Comparison of ENCODE assay signal across 8 cellular contexts in genomic region chr12:106954462-106955376, GRCh38. TPM values are rescaled to one million over a fixed set of nuclear protein-coding genes. Genes with fewer than 3 reads are reported as not detected.
DNase-seq lines count a peak whose midpoint lies in the region; ATAC-seq and TF ChIP-seq lines count a peak whose summit lies in the region.

No MANE protein-coding gene starts in this region.

- no peaks in the 10 kb centered on the region for H3K27me3 ChIP-seq in DND-41 (ENCODE audit: insufficient read depth, low read length, poor library complexity)
- H3K27me3 ChIP-seq in esophagus (ENCODE audit: control insufficient read depth in 1 of 2, insufficient read depth in 2 of 2, low read length in 2 of 2): peaks cover 0 to 3% of the 10 kb centered on the region in 2 donors
- H3K27me3 ChIP-seq in aorta (ENCODE audit: control insufficient read depth in 1 of 2, insufficient read depth in 2 of 2, low read length in 1 of 2): no peaks in the 10 kb centered on the region

- H3K4me3 Mint-ChIP-seq in activated CD4-positive, alpha-beta memory T cell treated with anti-CD3 and anti-CD28 coated beads for 36 hours: peak overlapping the region; percentile 96
- peak overlapping the region; percentile 90 to 100 (median 96) for H3K4me3 Mint-ChIP-seq in naive thymus-derived CD8-positive, alpha-beta T cell

- H3K27me3 Mint-ChIP-seq in activated CD4-positive, alpha-beta memory T cell treated with anti-CD3 and anti-CD28 coated beads for 36 hours: no peaks in the 10 kb centered on the region
- H3K27me3 Mint-ChIP-seq in naive thymus-derived CD8-positive, alpha-beta T cell: no peaks in the 10 kb centered on the region

- peaks cover 6% of the 10 kb centered on the region for H3K36me3 Mint-ChIP-seq in activated CD4-positive, alpha-beta memory T cell treated with anti-CD3 and anti-CD28 coated beads for 36 hours
- peaks cover 0 to 2% (median 0%) of the 10 kb centered on the region in 3 donors for H3K36me3 Mint-ChIP-seq in naive thymus-derived CD8-positive, alpha-beta T cell

- H3K9ac ChIP-seq in DND-41 (ENCODE audit: low read depth, low read length): peak overlapping the region; percentile 73

- DNase-seq in DND-41 (no peak), aorta (peak; percentile 64 to 80), GOT3 (lab: John Stamatoyannopoulos, UW) (no peak), NCI-H128 (lab: John Stamatoyannopoulos, UW; ENCODE audit: unreplicated experiment) (no peak)
- no peak for DNase-seq in activated CD4-positive, alpha-beta memory T cell treated with anti-CD3 and anti-CD28 coated beads for 36 hours
- DNase-seq in naive thymus-derived CD8-positive, alpha-beta T cell: peak in 5 of 10 donors; percentile 1 to 71 (median 20)

- H3K4me2 ChIP-seq in DND-41 (ENCODE audit: insufficient read depth, low read length): peak overlapping the region; percentile 74

- peak overlapping the region; percentile 79 for H2AFZ ChIP-seq in DND-41 (ENCODE audit: low read depth, low read length)

- H3K27ac ChIP-seq in DND-41 (ENCODE audit: low read length) (peak overlapping the region; percentile 89), esophagus (ENCODE audit: low read depth in 2 of 2, low read length in 1 of 2) (peak overlapping the region; percentile 90 to 93), aorta (ENCODE audit: low read depth in 1 of 2, low read length in 2 of 2) (peak overlapping the region in 1 of 2 donors; percentile 20)

- H3K27ac Mint-ChIP-seq in activated CD4-positive, alpha-beta memory T cell treated with anti-CD3 and anti-CD28 coated beads for 36 hours: peak overlapping the region; percentile 83
- peak overlapping the region; percentile 84 to 98 (median 97) for H3K27ac Mint-ChIP-seq in naive thymus-derived CD8-positive, alpha-beta T cell

- ATAC-seq in DND-41 (ENCODE audit: insufficient read depth, low read depth) (no peak), HG02885 (IDR thresholded peaks at IDR 0.05; ENCODE audit: poor library complexity, unreplicated experiment) (peak; percentile 9), aorta (ENCODE audit: low FRiP score) (peak; percentile 45)
- peak; percentile 26 to 46 for ATAC-seq in naive thymus-derived CD8-positive, alpha-beta T cell

- 30 to 39% methylated on average over 36 of the region's 36 CpGs for WGBS in esophagus, 2 donors
- 39 to 45% methylated on average over 36 of the region's 36 CpGs for WGBS in aorta, 2 donors

- no peaks in the 10 kb centered on the region; the same call in 1 of the 2 replicates for H4K20me1 ChIP-seq in DND-41 (ENCODE audit: insufficient read depth, low read length)

- H3K9me3 ChIP-seq in DND-41 (ENCODE audit: insufficient read depth, low read length, severe bottlenecking) (no peaks in the 10 kb centered on the region), esophagus (ENCODE audit: control insufficient read depth in 2 of 2, insufficient read depth in 1 of 2, low read depth in 1 of 2, low read length in 1 of 2) (no peaks in the 10 kb centered on the region), aorta (ENCODE audit: control insufficient read depth, low read length) (no peaks in the 10 kb centered on the region)

- H3K4me1 ChIP-seq in DND-41 (ENCODE audit: insufficient read depth, low read length) (peaks cover 33% of the 10 kb centered on the region), esophagus (ENCODE audit: control insufficient read depth in 2 of 2, insufficient read depth in 2 of 2, low read length in 1 of 2) (peaks cover 0 to 4% of the 10 kb centered on the region in 2 donors), aorta (ENCODE audit: control insufficient read depth in 1 of 2, insufficient read depth in 2 of 2, low read length in 2 of 2) (no peaks in the 10 kb centered on the region)

- POLR2A ChIA-PET in activated CD4-positive, alpha-beta memory T cell treated with anti-CD3 and anti-CD28 coated beads for 36 hours (lab: Charles Lee): interaction anchor here (0.7 to 1.0 kb wide), 3 partner anchors 53 to 703 kb away, joined by 3 read pairs; no protein-coding TSS in a partner anchor
- POLR2A ChIA-PET in naive thymus-derived CD8-positive, alpha-beta T cell (lab: Charles Lee): interaction anchor here (0.5 to 2.8 kb wide), 12 partner anchors 9 to 1606 kb away, joined by 3 to 26 read pairs (median 4); partner anchors contain the start of genes CRY1, MTERF2, POLR3B and SART3

- peaks cover 16% of the 10 kb centered on the region for H3K4me1 Mint-ChIP-seq in activated CD4-positive, alpha-beta memory T cell treated with anti-CD3 and anti-CD28 coated beads for 36 hours (ENCODE audit: low read depth)
- peaks cover 19 to 38% (median 29%) of the 10 kb centered on the region in 4 donors for H3K4me1 Mint-ChIP-seq in naive thymus-derived CD8-positive, alpha-beta T cell

- TF ChIP-seq CTCF in DND-41 (IDR thresholded peaks at IDR 0.05; ENCODE audit: borderline replicate concordance, extremely low read depth, low read length, poor library complexity, severe bottlenecking): no peak

- H3K36me3 ChIP-seq in DND-41 (ENCODE audit: insufficient read depth, low read length): no peaks in the 10 kb centered on the region; the same call in 1 of the 2 replicates
- H3K36me3 ChIP-seq in esophagus (ENCODE audit: control insufficient read depth in 2 of 2, insufficient read depth in 2 of 2, low read length in 1 of 2): no peaks in the 10 kb centered on the region
- no peaks in the 10 kb centered on the region for H3K36me3 ChIP-seq in aorta (ENCODE audit: control insufficient read depth in 1 of 2, insufficient read depth in 2 of 2, low read length in 1 of 2)

- H3K4me3 ChIP-seq in DND-41 (ENCODE audit: low read depth in 1 of 2, low read length in 2 of 2) (peak overlapping the region; percentile 28 to 99; a peak in 3 of 4 replicates), esophagus (ENCODE audit: low read depth in 1 of 2, low read length in 2 of 2) (peak overlapping the region; percentile 79 to 91), aorta (ENCODE audit: low read length in 2 of 2) (peak overlapping the region; percentile 20 to 95)

- intact Hi-C loops in activated CD4-positive, alpha-beta memory T cell treated with anti-CD3 and anti-CD28 coated beads for 36 hours (cut with micrococcal nuclease): loop anchor here (1.0 kb wide), 2 partner anchors 139 to 597 kb away; partner anchors contain the start of genes CRY1 and POLR3B
- intact Hi-C loops in aorta (cut with DNase I): loop anchor here in 1 of 2 donors (5.0 kb wide), 1 partner anchor 138 kb away; the partner anchor contains the start of gene CRY1

- CTCF ChIA-PET in activated CD4-positive, alpha-beta memory T cell treated with anti-CD3 and anti-CD28 coated beads for 36 hours (lab: Charles Lee): interaction anchor here (0.7 to 3.1 kb wide), 5 partner anchors 15 to 597 kb away, joined by 3 to 11 read pairs (median 5); partner anchors contain the start of gene POLR3B

- peaks cover 3% of the 10 kb centered on the region for H3K9me3 Mint-ChIP-seq in activated CD4-positive, alpha-beta memory T cell treated with anti-CD3 and anti-CD28 coated beads for 36 hours
- H3K9me3 Mint-ChIP-seq in naive thymus-derived CD8-positive, alpha-beta T cell: peaks cover 0 to 4% (median 2%) of the 10 kb centered on the region in 9 donors

- H3K79me2 ChIP-seq in DND-41 (ENCODE audit: insufficient read depth, low read length): peaks cover 55% of the 10 kb centered on the region

RNA-seq across cellular contexts. Expression of gene TMEM263, which starts 1.0 kb away (rescaled TPM):
- total RNA-seq in activated CD4-positive, alpha-beta memory T cell treated with anti-CD3 and anti-CD28 coated beads for 36 hours: 10 to 100 TPM; 37.8 to 38.3 TPM
- 1 to 10 TPM; 2.8 to 4.4 TPM for polyA plus RNA-seq in esophagus
- total RNA-seq in naive thymus-derived CD8-positive, alpha-beta T cell: 10 to 100 TPM; 47.2 to 53.1 TPM
- 10 to 100 TPM; 38.7 to 54.7 (median 38.9) TPM for polyA plus RNA-seq in naive thymus-derived CD8-positive, alpha-beta T cell
- 10 to 100 TPM; 55.5 to 78.9 TPM for total RNA-seq in aorta
- polyA plus RNA-seq in aorta: 10 to 100 TPM; 30.2 to 40.2 TPM

RNA-seq across cellular contexts. Expression of gene MTERF2, which starts 32.2 kb away (rescaled TPM):
- total RNA-seq in activated CD4-positive, alpha-beta memory T cell treated with anti-CD3 and anti-CD28 coated beads for 36 hours: 1 to 10 TPM; 5.6 to 5.7 TPM
- 10 to 100 TPM in 1 of 2 donors, 1 to 10 TPM in 1; 5.8 to 15.0 TPM for polyA plus RNA-seq in esophagus
- total RNA-seq in naive thymus-derived CD8-positive, alpha-beta T cell: 10 to 100 TPM; 13.1 to 14.3 TPM
- 1 to 10 TPM; 4.4 to 9.3 (median 8.5) TPM for polyA plus RNA-seq in naive thymus-derived CD8-positive, alpha-beta T cell
- total RNA-seq in aorta: 10 to 100 TPM in 1 of 2 donors, 1 to 10 TPM in 1; 8.5 to 11.0 TPM
- 10 to 100 TPM in 1 of 2 donors, 1 to 10 TPM in 1; 6.5 to 20.1 TPM for polyA plus RNA-seq in aorta

Comparison
In these comparisons a context has a peak if more than half of its experiments do, and no peak if none do; other contexts are left out.
1. DNase-seq: peak in aorta (2 of 2); none in DND-41 (single experiment), activated CD4-positive, alpha-beta memory T cell treated with anti-CD3 and anti-CD28 coated beads for 36 hours (single experiment), GOT3 (single experiment) and NCI-H128 (single experiment).
2. Peak in every context shown above with its lines, with median percentiles within 50 percentile points of each other: H3K4me3 ChIP-seq.